ENCODE assay signal across 8 cellular contexts in genomic region chr17:50865060-50865867, GRCh38. TPM values are rescaled to one million over a fixed set of nuclear protein-coding genes. Genes with fewer than 3 reads are reported as not detected.
DNase-seq lines count a peak whose midpoint lies in the region; ATAC-seq, FAIRE-seq and TF ChIP-seq lines count a peak whose summit lies in the region.

No MANE protein-coding gene starts in this region.

- intact Hi-C loops in cardiac septum (cut with DNase I), result loop anchor here (2.0 to 10.0 kb wide), 2 partner anchors 84 to 260 kb away; partner anchors contain the start of gene SPAG9
- intact Hi-C loops in pancreas (cut with DNase I), result loop anchor here in 2 of 3 donors (5.0 to 10.0 kb wide), 2 partner anchors 37 to 50 kb away; no protein-coding TSS in a partner anchor
- intact Hi-C loops in vagina (cut with DNase I), result loop anchor here (5.0 kb wide), 2 partner anchors 37 to 87 kb away; no protein-coding TSS in a partner anchor

- TF ChIP-seq POLR2A in vagina (IDR thresholded peaks at IDR 0.05), result no peak

- FAIRE-seq in pancreas (lab: Jason Lieb, UNC), result no peak

- WGBS in pancreas, 2 donors, result 0 to 1% methylated on average over 24 to 50 of the region's 50 CpGs

- TF ChIP-seq CTCF in RWPE2 (IDR thresholded peaks at IDR 0.05; ENCODE audit: poor library complexity, severe bottlenecking) (no peak), pancreas (IDR thresholded peaks at IDR 0.05) (no peak), vagina (IDR thresholded peaks at IDR 0.05) (no peak)

- peaks cover 40 to 61% (median 47%) of the 10 kb centered on the region in 4 donors for H3K4me1 Mint-ChIP-seq in CD4-positive, CD25-positive, alpha-beta regulatory T cell
- H3K4me1 Mint-ChIP-seq in activated naive CD8-positive, alpha-beta T cell treated with anti-CD3 and anti-CD28 coated beads for 36 hours, result peaks cover 43% of the 10 kb centered on the region

- peak overlapping the region; percentile 88 for H3K9ac ChIP-seq in HUES6 (ENCODE audit: low read length)

- no peaks in the 10 kb centered on the region for H3K27me3 ChIP-seq in CD4-positive, CD25-positive, alpha-beta regulatory T cell (ENCODE audit: control insufficient read depth, insufficient read depth, low read length)
- H3K27me3 ChIP-seq in HUES6 (ENCODE audit: control insufficient read depth, insufficient read depth, low read length) (no peaks in the 10 kb centered on the region), RWPE2 (ENCODE audit: insufficient read depth, poor library complexity, severe bottlenecking) (no peaks in the 10 kb centered on the region), pancreas (no peaks in the 10 kb centered on the region), vagina (no peaks in the 10 kb centered on the region)

- H3K4me3 ChIP-seq in CD4-positive, CD25-positive, alpha-beta regulatory T cell (ENCODE audit: low read depth, low read length), result peak overlapping the region; percentile 98
- peak overlapping the region; percentile 85 for H3K4me3 ChIP-seq in HUES6 (ENCODE audit: low read depth, low read length)
- H3K4me3 ChIP-seq in RWPE2 (ENCODE audit: severe bottlenecking), result peak overlapping the region; percentile 95
- peak overlapping the region; percentile 87 to 99 (median 96) for H3K4me3 ChIP-seq in pancreas
- peak overlapping the region; percentile 82 to 92 for H3K4me3 ChIP-seq in vagina

- peaks cover 65% of the 10 kb centered on the region for H3K4me1 ChIP-seq in CD4-positive, CD25-positive, alpha-beta regulatory T cell (ENCODE audit: control insufficient read depth, insufficient read depth, low read length, poor library complexity, severe bottlenecking)
- H3K4me1 ChIP-seq in HUES6 (ENCODE audit: control insufficient read depth, insufficient read depth, low read length) (0 out of 2 replicates have a peak, but pooled peaks cover 7% of the 10 kb centered on the region), RWPE2 (ENCODE audit: insufficient read depth, poor library complexity, severe bottlenecking) (peaks cover 23% of the 10 kb centered on the region), pancreas (peaks cover 15 to 35% (median 19%) of the 10 kb centered on the region in 3 donors), vagina (peaks cover 49% of the 10 kb centered on the region)

- peaks cover 0 to 3% (median 0%) of the 10 kb centered on the region in 7 donors for H3K9me3 Mint-ChIP-seq in CD4-positive, CD25-positive, alpha-beta regulatory T cell
- no peaks in the 10 kb centered on the region for H3K9me3 Mint-ChIP-seq in activated naive CD8-positive, alpha-beta T cell treated with anti-CD3 and anti-CD28 coated beads for 36 hours

- peak overlapping the region; percentile 95 to 100 (median 98) for H3K4me3 Mint-ChIP-seq in CD4-positive, CD25-positive, alpha-beta regulatory T cell
- peak overlapping the region; percentile 96 for H3K4me3 Mint-ChIP-seq in activated naive CD8-positive, alpha-beta T cell treated with anti-CD3 and anti-CD28 coated beads for 36 hours

- peak overlapping the region; percentile 98 for H3K27ac ChIP-seq in CD4-positive, CD25-positive, alpha-beta regulatory T cell (ENCODE audit: insufficient read depth, low read length, poor library complexity, severe bottlenecking)
- H3K27ac ChIP-seq in HUES6 (ENCODE audit: low read depth, low read length) (peak overlapping the region; percentile 54; the same call in 1 of the 2 replicates), RWPE2 (ENCODE audit: poor library complexity, severe bottlenecking) (peak overlapping the region; percentile 98), pancreas (peak overlapping the region; percentile 99 to 100 (median 100)), vagina (peak overlapping the region; percentile 100)

- H3K36me3 ChIP-seq in CD4-positive, CD25-positive, alpha-beta regulatory T cell (ENCODE audit: control insufficient read depth, insufficient read depth, low read length), result peaks cover 20% of the 10 kb centered on the region
- H3K36me3 ChIP-seq in HUES6 (ENCODE audit: control insufficient read depth, insufficient read depth, low read length) (peaks cover 18% of the 10 kb centered on the region), RWPE2 (ENCODE audit: low read depth) (peaks cover 43% of the 10 kb centered on the region), pancreas (peaks cover 0 to 29% (median 15%) of the 10 kb centered on the region in 3 donors), vagina (peaks cover 0 to 15% of the 10 kb centered on the region in 2 donors)

- H3K27ac Mint-ChIP-seq in CD4-positive, CD25-positive, alpha-beta regulatory T cell, result peak overlapping the region; percentile 96 to 98 (median 97)
- H3K27ac Mint-ChIP-seq in activated naive CD8-positive, alpha-beta T cell treated with anti-CD3 and anti-CD28 coated beads for 36 hours, result peak overlapping the region; percentile 94

- H3K36me3 Mint-ChIP-seq in CD4-positive, CD25-positive, alpha-beta regulatory T cell, result peaks cover 26% of the 10 kb centered on the region
- H3K36me3 Mint-ChIP-seq in activated naive CD8-positive, alpha-beta T cell treated with anti-CD3 and anti-CD28 coated beads for 36 hours, result peaks cover 16% of the 10 kb centered on the region

- ATAC-seq in CD4-positive, CD25-positive, alpha-beta regulatory T cell (ENCODE audit: low read depth in 2 of 2), result peak in 1 of 2 donors; percentile 5
- ATAC-seq in GM21360 (IDR thresholded peaks at IDR 0.05; ENCODE audit: unreplicated experiment), result peak; percentile 9
- peak; percentile 3; the same call in 2 of the 3 replicates for ATAC-seq in RWPE2 (ENCODE audit: low read depth)
- peak; percentile 4 to 29 (median 14) for ATAC-seq in pancreas

- no peaks in the 10 kb centered on the region for H3K9me3 ChIP-seq in CD4-positive, CD25-positive, alpha-beta regulatory T cell (ENCODE audit: control insufficient read depth in 2 of 2, low read length in 2 of 2)
- H3K9me3 ChIP-seq in HUES6 (ENCODE audit: control insufficient read depth, insufficient read depth, low read depth, low read length), result no peaks in the 10 kb centered on the region
- no peaks in the 10 kb centered on the region for H3K9me3 ChIP-seq in RWPE2 (ENCODE audit: severe bottlenecking)
- H3K9me3 ChIP-seq in pancreas, result no peaks in the 10 kb centered on the region
- H3K9me3 ChIP-seq in vagina, result no peaks in the 10 kb centered on the region

- peak; percentile 32 to 74 (median 66) for DNase-seq in CD4-positive, CD25-positive, alpha-beta regulatory T cell
- DNase-seq in RWPE2 (ENCODE audit: low spot score), result no peak
- peak; percentile 54 for DNase-seq in activated naive CD8-positive, alpha-beta T cell treated with anti-CD3 and anti-CD28 coated beads for 36 hours
- DNase-seq in cardiac septum (ENCODE audit: low spot score), result peak; percentile 88
- peak; percentile 74 to 92 (median 84) for DNase-seq in pancreas
- peak in 1 of 2 donors; percentile 89 for DNase-seq in vagina (ENCODE audit: extremely low spot score in 2 of 2)

- H3K27me3 Mint-ChIP-seq in CD4-positive, CD25-positive, alpha-beta regulatory T cell, result no peaks in the 10 kb centered on the region
- H3K27me3 Mint-ChIP-seq in activated naive CD8-positive, alpha-beta T cell treated with anti-CD3 and anti-CD28 coated beads for 36 hours, result peaks cover 4% of the 10 kb centered on the region

RNA-seq across cellular contexts. Expression of gene TOB1, which starts 0.9 kb away (rescaled TPM):
- 254 TPM for total RNA-seq in CD4-positive, CD25-positive, alpha-beta regulatory T cell
- polyA plus RNA-seq in CD4-positive, CD25-positive, alpha-beta regulatory T cell, result 10 to 100 TPM; 30.7 to 60.7 (median 36.3) TPM
- total RNA-seq in activated naive CD8-positive, alpha-beta T cell treated with anti-CD3 and anti-CD28 coated beads for 36 hours, result 10 to 100 TPM; 40.1 to 44.9 TPM
- 71.1 TPM for total RNA-seq in cardiac septum
- 100 to 1,000 TPM in 3 of 6 donors, 10 to 100 TPM in 3; 65.9 to 157 (median 99.0) TPM for total RNA-seq in pancreas
- 10 to 100 TPM; 33.1 to 45.8 TPM for polyA plus RNA-seq in pancreas
- total RNA-seq in vagina, result 74.4 TPM

RNA-seq across cellular contexts. Expression of gene WFIKKN2, which starts 29.9 kb away (rescaled TPM):
- not detected for total RNA-seq in CD4-positive, CD25-positive, alpha-beta regulatory T cell
- polyA plus RNA-seq in CD4-positive, CD25-positive, alpha-beta regulatory T cell, result not detected
- total RNA-seq in activated naive CD8-positive, alpha-beta T cell treated with anti-CD3 and anti-CD28 coated beads for 36 hours, result not detected
- total RNA-seq in cardiac septum, result 0.19 TPM
- under 1 TPM; 0.09 to 0.19 (median 0.13) TPM for total RNA-seq in pancreas
- under 1 TPM; 0.15 to 0.45 TPM for polyA plus RNA-seq in pancreas
- total RNA-seq in vagina, result 0.49 TPM
